Comparison of ENCODE assay signal across 24 cellular contexts in genomic region chr10:89697946-89698345, GRCh38. TPM values are rescaled to one million over a fixed set of nuclear protein-coding genes. Genes with fewer than 3 reads are reported as not detected.
DNase-seq lines count a peak whose midpoint lies in the region; ATAC-seq, FAIRE-seq and TF ChIP-seq lines count a peak whose summit lies in the region.
"Had no signal": no experiment of that assay in that cellular context is flagged by ENCODE, and none has a peak within 500 bp of the region (broad histone marks: within the 10 kb centered on the region; RNA-seq: fewer than 3 reads in every experiment).

No MANE protein-coding gene starts in this region.

- WGBS in HepG2 (ENCODE audit: low lambda C conversion rate): 100% methylated on average over 3 of the region's 3 CpGs
- 84% methylated on average over 3 of the region's 3 CpGs for WGBS in right lobe of liver (ENCODE audit: insufficient coverage, low coverage, low lambda C conversion rate, missing lambda C conversion rate)
- whole genome bisulfite sequencing in trophoblast cell (ENCODE audit: extremely low coverage, insufficient coverage, insufficient read length): no CpG with 5 or more reads among the region's 3 CpGs

- intact Hi-C loops in HepG2 (cut with micrococcal nuclease; ENCODE audit: unreplicated experiment) (no loop called here), right lobe of liver (cut with DNase I) (no loop called here)

- H2AFZ ChIP-seq in HepG2 (ENCODE audit: low read length) (no peak overlapping the region), trophoblast cell (ENCODE audit: insufficient read depth, low read length, poor library complexity) (no peak overlapping the region)

- no TSS peak for BruUV-seq in HepG2 (replicated peaks; lab: Mats Ljungman, UMichigan)

- H3K27ac ChIP-seq in HepG2 (ENCODE audit: extremely low read length, insufficient read depth, low read length) (no peak overlapping the region), right lobe of liver (no peak overlapping the region), trophoblast cell (ENCODE audit: low read depth, low read length) (no peak overlapping the region)
- H3K27ac ChIP-seq: BLaER1 had no signal

- H4K8ac ChIP-seq in trophoblast cell (ENCODE audit: low read depth, low read length): no peak overlapping the region

- TF ChIP-seq EP300 in HepG2 (IDR thresholded peaks at IDR 0.05; ENCODE audit: low read depth in 2 of 2, low read length in 2 of 2): no peak
- no peak for TF ChIP-seq EP300 in HepG2 (CRISPR knock-in tag; IDR thresholded peaks at IDR 0.05; ENCODE audit: borderline replicate concordance)

- no peaks in the 10 kb centered on the region for H4K20me1 ChIP-seq in HepG2 (ENCODE audit: insufficient read depth, low read length)
- H4K20me1 ChIP-seq: BLaER1 had no signal

- no peak for FAIRE-seq in HepG2 (lab: Jason Lieb, UNC)
- FAIRE-seq: A204.1, GM12878, GM12892, GM18507 had no signal

- H2BK12ac ChIP-seq in trophoblast cell (ENCODE audit: low read length): no peak overlapping the region

- POLR2A ChIA-PET in HepG2 (lab: Yijun Ruan, JAX): interaction anchor here (3.8 kb wide), 1 partner anchor 54 kb away, joined by 41 read pairs; no protein-coding TSS in a partner anchor

- CTCF ChIA-PET in HepG2 (lab: Yijun Ruan, JAX; ENCODE audit: low intra/inter-chr PET ratio, low total read pairs): no interaction called here

- H3K9me3 ChIP-seq in HepG2 (ENCODE audit: low read length): no peaks in the 10 kb centered on the region
- H3K9me3 ChIP-seq in right lobe of liver: no peaks in the 10 kb centered on the region
- no peaks in the 10 kb centered on the region for H3K9me3 ChIP-seq in trophoblast cell (ENCODE audit: insufficient read depth, low read depth, low read length)
- H3K9me3 ChIP-seq: BE2C, BLaER1 had no signal

- H2BK120ac ChIP-seq in trophoblast cell (ENCODE audit: insufficient read depth, low read length, poor library complexity): no peak overlapping the region

- H3K27me3 ChIP-seq in HepG2 (ENCODE audit: control insufficient read depth in 1 of 2, insufficient read depth in 2 of 2, low read length in 2 of 2): peaks cover 0 to 7% of the 10 kb centered on the region in 2 experiments; a peak in 1 of 5 replicates
- H3K27me3 ChIP-seq in right lobe of liver: no peaks in the 10 kb centered on the region
- no peaks in the 10 kb centered on the region for H3K27me3 ChIP-seq in trophoblast cell (ENCODE audit: insufficient read depth, low read length)
- H3K27me3 ChIP-seq: BE2C, BLaER1 had no signal

- DNase-seq in HepG2 (ENCODE audit: low spot score): no peak
- DNase-seq in right lobe of liver: no peak
- DNase-seq in trophoblast cell: peak; percentile 61 to 85
- no peak for DNase-seq in NCI-H1930 (lab: John Stamatoyannopoulos, UW)
- DNase-seq: 8988T; ACHN; BE2C; C1 segment of cervical spinal cord; CD4-positive, alpha-beta memory T cell; CD4-positive, CD25-positive, alpha-beta regulatory T cell; CD8-positive, alpha-beta memory T cell; COR-L47; DMS 273 treated with DMSO at 0.1 percent for 48 hours; DMS153; DMS53; DND-41; EL; GDM1 had no signal

- TF ChIP-seq POLR2A in HepG2 (IDR thresholded peaks at IDR 0.05; ENCODE audit: insufficient read depth in 1 of 2, low read depth in 2 of 2, low read length in 2 of 2) (no peak), right lobe of liver (IDR thresholded peaks at IDR 0.05) (no peak)

- H3K79me2 ChIP-seq in HepG2 (ENCODE audit: insufficient read depth, low read length): peaks cover 21% of the 10 kb centered on the region
- peaks cover 8% of the 10 kb centered on the region for H3K79me2 ChIP-seq in trophoblast cell (ENCODE audit: control insufficient read depth, insufficient read depth, low read length, poor library complexity)

- TF ChIP-seq CTCF in HepG2 (CRISPR knock-in tag; IDR thresholded peaks at IDR 0.05): no peak
- TF ChIP-seq CTCF in right lobe of liver (IDR thresholded peaks at IDR 0.05): no peak

- H3K4me2 ChIP-seq in HepG2 (ENCODE audit: low read depth, low read length) (no peak overlapping the region), trophoblast cell (ENCODE audit: low read length) (no peak overlapping the region)
- H3K4me2 ChIP-seq: BLaER1 had no signal

- no peak overlapping the region for H3K18ac ChIP-seq in trophoblast cell (ENCODE audit: low read length)

- H2AK5ac ChIP-seq in trophoblast cell (ENCODE audit: low read length): no peak overlapping the region

- H3K23ac ChIP-seq in trophoblast cell (ENCODE audit: low read length): no peak overlapping the region

- H3K9ac ChIP-seq in HepG2 (ENCODE audit: insufficient read depth, low read depth, low read length) (no peak overlapping the region), trophoblast cell (ENCODE audit: low read length) (no peak overlapping the region)
- H3K9ac ChIP-seq: BLaER1 had no signal

- H2BK5ac ChIP-seq in trophoblast cell (ENCODE audit: low read depth, low read length, poor library complexity): no peak overlapping the region

- ATAC-seq in HepG2 (no peak), right lobe of liver (no peak), HG02798 (IDR thresholded peaks at IDR 0.05; ENCODE audit: poor library complexity, unreplicated experiment) (no peak)
- ATAC-seq: GM12878 had no signal

- H3K4me3 ChIP-seq in HepG2 (replicated peaks in 1 of 3; ENCODE audit: insufficient read depth in 1 of 3, low read depth in 2 of 3, low read length in 3 of 3) (no peak overlapping the region), right lobe of liver (no peak overlapping the region), trophoblast cell (ENCODE audit: low read depth, low read length) (no peak overlapping the region)
- H3K4me3 ChIP-seq: BLaER1, GM12878 had no signal

- H3K79me1 ChIP-seq in trophoblast cell (ENCODE audit: low read length): peaks cover 2% of the 10 kb centered on the region

- H3K36me3 ChIP-seq in HepG2 (replicated peaks in 1 of 2; ENCODE audit: control insufficient read depth in 1 of 2, insufficient read depth in 2 of 2, low read length in 2 of 2): no peaks in the 10 kb centered on the region; a peak in 1 of 5 replicates
- H3K36me3 ChIP-seq in right lobe of liver: no peaks in the 10 kb centered on the region
- no peaks in the 10 kb centered on the region for H3K36me3 ChIP-seq in trophoblast cell (ENCODE audit: control insufficient read depth in 1 of 2, insufficient read depth in 2 of 2, low read length in 2 of 2)
- H3K36me3 ChIP-seq: BE2C, BLaER1 had no signal

- in situ Hi-C loops in HepG2 (cut with HindIII; ENCODE audit: extremely low pct_ligation_motif_present, low pct_unique_long_range_greater_than_20kb): no loop called here

- H4K12ac ChIP-seq in trophoblast cell (ENCODE audit: low read depth, low read length): no peak overlapping the region

- H3K14ac ChIP-seq in trophoblast cell (ENCODE audit: low read length): no peak overlapping the region

- peaks cover 39% of the 10 kb centered on the region for H3K4me1 ChIP-seq in HepG2 (ENCODE audit: insufficient read depth, low read length)
- H3K4me1 ChIP-seq in right lobe of liver: peaks cover 0 to 11% (median 6%) of the 10 kb centered on the region in 4 donors
- H3K4me1 ChIP-seq in trophoblast cell (ENCODE audit: control insufficient read depth in 1 of 2, insufficient read depth in 2 of 2, low read length in 2 of 2): peaks cover 5 to 6% of the 10 kb centered on the region in 2 experiments
- H3K4me1 ChIP-seq: BE2C had no signal

- H4K91ac ChIP-seq in trophoblast cell (ENCODE audit: low read depth, low read length): no peak overlapping the region

- TF ChIP-seq RAD21 in HepG2 (CRISPR knock-in tag; IDR thresholded peaks at IDR 0.05): no peak

- H3K4ac ChIP-seq in trophoblast cell (ENCODE audit: low read depth, low read length): no peak overlapping the region

RNA-seq across cellular contexts. Expression of gene KIF20B, which starts 3.4 kb away (rescaled TPM):
- total RNA-seq in HepG2 (2016; rRNA removed; fragmentation: Illumina TruSeq; extraction: Trizol) (38.6 and 83.9 TPM in 2 replicates), right lobe of liver (1 to 10 TPM in 5 of 6 experiments, under 1 TPM in 1; 0.97 to 3.4 (median 1.7) TPM)
- total RNA-seq in HepG2 (2016; cell fraction: cytosol; rRNA removed; fragmentation: Illumina TruSeq; extraction: Trizol; ENCODE audit: low read depth): 21.6 and 26.9 TPM in 2 replicates
- 33.9 and 79.2 TPM in 2 replicates for total RNA-seq in HepG2 (2016; cell fraction: insoluble cytoplasmic fraction; rRNA removed; fragmentation: Illumina TruSeq; extraction: Trizol)
- total RNA-seq in HepG2 (2016; cell fraction: membrane; rRNA removed; fragmentation: Illumina TruSeq; extraction: Trizol): 14.5 and 17.8 TPM in 2 replicates
- 56.9 and 63.7 TPM in 2 replicates for total RNA-seq in HepG2 (2016; cell fraction: nucleus; rRNA removed; fragmentation: Illumina TruSeq; extraction: Trizol)
- 1.8 and 3.5 TPM in 2 replicates for polyA plus RNA-seq in HepG2 (2011; rRNA removed)
- 0.83 and 1.0 TPM in 2 replicates for polyA plus RNA-seq in HepG2 (2011; cell fraction: cytosol; rRNA removed)
- polyA plus RNA-seq in HepG2 (2011; cell fraction: nucleus; rRNA removed): 1.9 and 2.6 TPM in 2 replicates
- 4.1 and 9.6 TPM in 2 replicates for polyA plus RNA-seq in HepG2 (2012)
- 0.58 and 0.72 TPM in 2 replicates for polyA plus RNA-seq in HepG2 (2016; cell fraction: cytosol; fragmentation: Illumina TruSeq; extraction: Trizol; ENCODE audit: low read depth)
- 32.9 and 35.2 TPM in 2 replicates for polyA plus RNA-seq in HepG2 (2016; cell fraction: insoluble cytoplasmic fraction; fragmentation: Illumina TruSeq; extraction: Trizol; ENCODE audit: low read depth)
- polyA plus RNA-seq in HepG2 (2016; cell fraction: membrane; fragmentation: Illumina TruSeq; extraction: Trizol; ENCODE audit: low read depth): 1.9 and 2.7 TPM in 2 replicates
- polyA plus RNA-seq in HepG2 (2016; cell fraction: nucleus; fragmentation: Illumina TruSeq; extraction: Trizol; ENCODE audit: insufficient read depth, low read depth): 29.1 and 31.9 TPM in 2 replicates
- polyA minus RNA-seq in HepG2 (2011; rRNA and poly(A)+ RNA removed; ENCODE audit: low replicate concordance): 3.3 and 14.6 TPM in 2 replicates
- 4.2 and 4.9 TPM in 2 replicates for polyA minus RNA-seq in HepG2 (2011; cell fraction: cytosol; rRNA and poly(A)+ RNA removed)
- polyA minus RNA-seq in HepG2 (2011; cell fraction: nucleus; rRNA and poly(A)+ RNA removed): 12.7 and 17.1 TPM in 2 replicates
- polyA plus RNA-seq in trophoblast cell (2013): 23.6 and 24.3 TPM in 2 replicates

RNA-seq across cellular contexts. Expression of gene PANK1, which starts 52.9 kb away (rescaled TPM):
- total RNA-seq in HepG2 (2016; rRNA removed; fragmentation: Illumina TruSeq; extraction: Trizol): 33.3 and 46.5 TPM in 2 replicates
- 6.8 and 8.5 TPM in 2 replicates for total RNA-seq in HepG2 (2016; cell fraction: cytosol; rRNA removed; fragmentation: Illumina TruSeq; extraction: Trizol; ENCODE audit: low read depth)
- total RNA-seq in HepG2 (2016; cell fraction: insoluble cytoplasmic fraction; rRNA removed; fragmentation: Illumina TruSeq; extraction: Trizol): 34.1 and 46.4 TPM in 2 replicates
- 25.9 and 26.8 TPM in 2 replicates for total RNA-seq in HepG2 (2016; cell fraction: membrane; rRNA removed; fragmentation: Illumina TruSeq; extraction: Trizol)
- 25.0 and 33.6 TPM in 2 replicates for total RNA-seq in HepG2 (2016; cell fraction: nucleus; rRNA removed; fragmentation: Illumina TruSeq; extraction: Trizol)
- 15.6 and 18.2 TPM in 2 replicates for polyA plus RNA-seq in HepG2 (2011; rRNA removed)
- polyA plus RNA-seq in HepG2 (2011; cell fraction: cytosol; rRNA removed): 10.3 and 15.1 TPM in 2 replicates
- polyA plus RNA-seq in HepG2 (2011; cell fraction: nucleus; rRNA removed): 4.2 and 6.1 TPM in 2 replicates
- 15.3 and 17.5 TPM in 2 replicates for polyA plus RNA-seq in HepG2 (2012)
- 5.7 and 6.2 TPM in 2 replicates for polyA plus RNA-seq in HepG2 (2016; cell fraction: cytosol; fragmentation: Illumina TruSeq; extraction: Trizol; ENCODE audit: low read depth)
- 43.3 and 44.9 TPM in 2 replicates for polyA plus RNA-seq in HepG2 (2016; cell fraction: insoluble cytoplasmic fraction; fragmentation: Illumina TruSeq; extraction: Trizol; ENCODE audit: low read depth)
- 17.9 and 18.2 TPM in 2 replicates for polyA plus RNA-seq in HepG2 (2016; cell fraction: membrane; fragmentation: Illumina TruSeq; extraction: Trizol; ENCODE audit: low read depth)
- 22.4 and 26.9 TPM in 2 replicates for polyA plus RNA-seq in HepG2 (2016; cell fraction: nucleus; fragmentation: Illumina TruSeq; extraction: Trizol; ENCODE audit: insufficient read depth, low read depth)
- polyA minus RNA-seq in HepG2 (2011; rRNA and poly(A)+ RNA removed; ENCODE audit: low replicate concordance): 15.5 and 17.6 TPM in 2 replicates
- polyA minus RNA-seq in HepG2 (2011; cell fraction: cytosol; rRNA and poly(A)+ RNA removed): 15.5 and 15.7 TPM in 2 replicates
- polyA minus RNA-seq in HepG2 (2011; cell fraction: nucleus; rRNA and poly(A)+ RNA removed): 18.3 and 31.2 TPM in 2 replicates
- total RNA-seq in right lobe of liver: 10 to 100 TPM; 13.3 to 71.0 (median 48.6) TPM
- polyA plus RNA-seq in trophoblast cell (2013): 14.9 and 15.1 TPM in 2 replicates

Comparison
In these comparisons a context has a peak if more than half of its experiments do, and no peak if none do; other contexts are left out.
1. DNase-seq: peak in trophoblast cell (2 of 2); none in HepG2 (single experiment), right lobe of liver (0 of 3) and NCI-H1930 (0 of 2).